24 cellular contexts compared by ENCODE assay signal in the genomic region with DNA sequence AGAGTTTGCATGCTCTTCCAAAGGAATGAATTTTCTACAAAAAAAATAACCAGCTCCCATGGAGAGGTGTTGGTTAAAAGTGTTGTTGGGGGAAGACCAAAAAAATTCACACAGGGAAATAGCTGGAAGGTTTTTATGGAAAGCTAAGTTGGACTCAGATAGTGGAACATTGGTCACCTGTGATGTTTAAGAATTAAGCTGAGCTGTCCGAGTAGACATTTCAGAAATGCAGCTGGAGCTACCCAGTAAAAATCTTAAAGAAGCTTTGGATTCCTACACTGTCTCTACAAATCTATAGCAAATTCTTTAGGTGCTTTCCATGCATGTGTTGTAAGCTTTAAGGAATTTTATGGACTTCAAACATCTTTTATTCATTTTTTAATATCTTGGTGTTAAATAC.
DNase-seq lines count a peak whose midpoint lies in the region; ATAC-seq and TF ChIP-seq lines count a peak whose summit lies in the region.
"Had no signal": no experiment of that assay in that cellular context is flagged by ENCODE, and none has a peak within 500 bp of the region (broad histone marks: within the 10 kb centered on the region; RNA-seq: fewer than 3 reads in every experiment).

No MANE protein-coding gene starts in this region.

- H3K4me3 ChIP-seq in SK-N-SH (ENCODE audit: low read depth in 2 of 2, low read length in 1 of 2) (no peak overlapping the region), brain microvascular endothelial cell (ENCODE audit: low read depth, low read length) (no peak overlapping the region), osteoblast (ENCODE audit: insufficient read depth, low read length) (no peak overlapping the region), ovary (no peak overlapping the region)
- H3K4me3 ChIP-seq: GM12878 had no signal

- H3K27ac ChIP-seq in SK-N-SH (ENCODE audit: low read depth in 2 of 2, low read length in 1 of 2) (peak overlapping the region in 1 of 2 experiments; percentile 62; a peak in 1 of 4 replicates), brain microvascular endothelial cell (peak overlapping the region; percentile 96), osteoblast (ENCODE audit: low read depth, low read length) (peak overlapping the region; percentile 98), ovary (no peak overlapping the region)
- H3K27ac ChIP-seq: 22Rv1, HL-60 had no signal

- TF ChIP-seq RAD21 in SK-N-SH (IDR thresholded peaks at IDR 0.05; ENCODE audit: low read length) = no peak

- WGBS in SK-N-SH (ENCODE audit: low lambda C conversion rate) = 35% methylated on average over 1 of the region's 1 CpG
- WGBS in ovary, 3 donors = 67 to 80% (median 69%) methylated on average over 1 of the region's 1 CpG

- DNase-seq in SK-N-SH (no peak), brain microvascular endothelial cell (no peak), osteoblast (ENCODE audit: insufficient read length, low spot score, missing footprints) (peak; percentile 47), ovary (no peak)
- DNase-seq: BE2C; CD4-positive, CD25-positive, alpha-beta regulatory T cell; COR-L47; DMS 273 treated with DMSO at 0.1 percent for 48 hours; DND-41; GF-D8; NCI-H1417 treated with DMSO at 0.1 percent for 48 hours; NCI-H187 treated with DMSO at 0.1 percent for 48 hours; NCI-H2227 treated with DMSO at 0.1 percent for 48 hours; NCI-H510A treated with DMSO at 0.1 percent for 48 hours; NCI-H82; RPMI8226; SHP77 treated with DMSO at 0.1 percent for 48 hours had no signal

- H3K4me2 ChIP-seq in SK-N-SH (no peak overlapping the region), osteoblast (ENCODE audit: insufficient read depth, low read length) (no peak overlapping the region)

- POLR2A ChIA-PET in SK-N-SH (lab: Yijun Ruan, JAX) = no interaction called here

- no peaks in the 10 kb centered on the region for H3F3A ChIP-seq in SK-N-SH (replicated peaks; ENCODE audit: insufficient read depth)

- H3K9me2 ChIP-seq in SK-N-SH = no peaks in the 10 kb centered on the region

- H3K27me3 ChIP-seq in SK-N-SH (ENCODE audit: insufficient read depth) (no peaks in the 10 kb centered on the region), brain microvascular endothelial cell (replicated peaks) (no peaks in the 10 kb centered on the region), osteoblast (ENCODE audit: insufficient read depth, low read length) (no peaks in the 10 kb centered on the region), ovary (no peaks in the 10 kb centered on the region)
- H3K27me3 ChIP-seq: BE2C had no signal

- TF ChIP-seq CTCF in SK-N-SH (IDR thresholded peaks at IDR 0.05) = no peak
- TF ChIP-seq CTCF in brain microvascular endothelial cell (IDR thresholded peaks at IDR 0.05; ENCODE audit: low read depth, low read length, missing control alignments) = no peak
- TF ChIP-seq CTCF in osteoblast (IDR thresholded peaks at IDR 0.05; ENCODE audit: extremely low read depth, low read depth, low read length) = no peak
- no peak for TF ChIP-seq CTCF in ovary (IDR thresholded peaks at IDR 0.05)

- no peak for TF ChIP-seq POLR2A in ovary (IDR thresholded peaks at IDR 0.05)

- H3K9me3 ChIP-seq in SK-N-SH (no peaks in the 10 kb centered on the region), osteoblast (ENCODE audit: low read depth, low read length) (no peaks in the 10 kb centered on the region), ovary (no peaks in the 10 kb centered on the region)
- H3K9me3 ChIP-seq: BE2C had no signal

- peaks cover 0 to 11% of the 10 kb centered on the region in 2 experiments; a peak in 1 of 4 replicates for H3K4me1 ChIP-seq in SK-N-SH (ENCODE audit: control insufficient read depth in 1 of 2, insufficient read depth in 2 of 2, low read depth in 1 of 2, low read length in 1 of 2)
- H3K4me1 ChIP-seq in osteoblast (ENCODE audit: insufficient read depth, low read length) = peaks cover 41% of the 10 kb centered on the region
- peaks cover 13% of the 10 kb centered on the region for H3K4me1 ChIP-seq in ovary (ENCODE audit: insufficient read depth)
- H3K4me1 ChIP-seq: BE2C had no signal

- CTCF ChIA-PET in SK-N-SH (lab: Yijun Ruan, JAX) = interaction anchor here (0.9 kb wide), 1 partner anchor 14 kb away, joined by 3 read pairs; no protein-coding TSS in a partner anchor

- ATAC-seq in SK-N-SH treated with all-trans-retinoic acid at 6 μM for 48 hours (peak; percentile 32; the same call in 2 of the 3 replicates), HG03469 (IDR thresholded peaks at IDR 0.05; ENCODE audit: unreplicated experiment) (no peak), HG02678 (IDR thresholded peaks at IDR 0.05; ENCODE audit: unreplicated experiment) (no peak), HG03159 (IDR thresholded peaks at IDR 0.05; ENCODE audit: unreplicated experiment) (no peak)
- ATAC-seq: GM12878 had no signal

- H2AFZ ChIP-seq in SK-N-SH (ENCODE audit: low read depth) (no peak overlapping the region), osteoblast (ENCODE audit: low read length) (no peak overlapping the region)

- H3K36me3 ChIP-seq in SK-N-SH (replicated peaks in 1 of 2; ENCODE audit: control insufficient read depth in 1 of 2, insufficient read depth in 2 of 2, low read length in 1 of 2) (no peaks in the 10 kb centered on the region), brain microvascular endothelial cell (replicated peaks) (no peaks in the 10 kb centered on the region), osteoblast (ENCODE audit: insufficient read depth, low read length) (no peaks in the 10 kb centered on the region), ovary (no peaks in the 10 kb centered on the region)
- H3K36me3 ChIP-seq: BE2C had no signal

- no peaks in the 10 kb centered on the region for H3K79me2 ChIP-seq in SK-N-SH (ENCODE audit: insufficient read depth)
- H3K79me2 ChIP-seq in osteoblast (ENCODE audit: insufficient read depth, low read length) = no peaks in the 10 kb centered on the region

- TF ChIP-seq EP300 in SK-N-SH (IDR thresholded peaks at IDR 0.05; ENCODE audit: borderline replicate concordance in 1 of 2, low read depth in 1 of 2, low read length in 1 of 2) (no peak), ovary (IDR thresholded peaks at IDR 0.05) (no peak)

- in situ Hi-C loops in brain microvascular endothelial cell (cut with HindIII; ENCODE audit: low pct_ligation_motif_present, low sequenced_read_pairs) = no loop called here

- H3K9ac ChIP-seq in SK-N-SH = no peak overlapping the region

- intact Hi-C loops in ovary (cut with DNase I) = no loop called here

- H4K20me1 ChIP-seq in SK-N-SH (ENCODE audit: insufficient read depth) (no peaks in the 10 kb centered on the region), osteoblast (ENCODE audit: insufficient read depth, low read length) (no peaks in the 10 kb centered on the region)

TF ChIP-seq in SK-N-SH treated with all-trans-retinoic acid at 6 μM for 48 hours, 23 proteins besides CTCF, POLR2A, EP300 and RAD21 (continues in another document):
- TF ChIP-seq ESRRG (CRISPR knock-in tag; IDR thresholded peaks at IDR 0.05) = no peak
- no peak for TF ChIP-seq ZC3H10 (CRISPR knock-in tag; IDR thresholded peaks at IDR 0.05)
- TF ChIP-seq RARB (CRISPR knock-in tag; IDR thresholded peaks at IDR 0.05) = no peak
- TF ChIP-seq SNAI2 (CRISPR knock-in tag; IDR thresholded peaks at IDR 0.05) = no peak
- TF ChIP-seq ISL1 (CRISPR knock-in tag; IDR thresholded peaks at IDR 0.05) = no peak
- TF ChIP-seq, protein P1, sequence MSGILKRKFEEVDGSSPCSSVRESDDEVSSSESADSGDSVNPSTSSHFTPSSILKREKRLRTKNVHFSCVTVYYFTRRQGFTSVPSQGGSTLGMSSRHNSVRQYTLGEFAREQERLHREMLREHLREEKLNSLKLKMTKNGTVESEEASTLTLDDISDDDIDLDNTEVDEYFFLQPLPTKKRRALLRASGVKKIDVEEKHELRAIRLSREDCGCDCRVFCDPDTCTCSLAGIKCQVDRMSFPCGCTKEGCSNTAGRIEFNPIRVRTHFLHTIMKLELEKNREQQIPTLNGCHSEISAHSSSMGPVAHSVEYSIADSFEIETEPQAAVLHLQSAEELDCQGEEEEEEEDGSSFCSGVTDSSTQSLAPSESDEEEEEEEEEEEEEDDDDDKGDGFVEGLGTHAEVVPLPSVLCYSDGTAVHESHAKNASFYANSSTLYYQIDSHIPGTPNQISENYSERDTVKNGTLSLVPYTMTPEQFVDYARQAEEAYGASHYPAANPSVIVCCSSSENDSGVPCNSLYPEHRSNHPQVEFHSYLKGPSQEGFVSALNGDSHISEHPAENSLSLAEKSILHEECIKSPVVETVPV (CRISPR knock-in tag; IDR thresholded peaks at IDR 0.05) = no peak

TF ChIP-seq in SK-N-SH, 30 proteins besides CTCF, POLR2A, EP300 and RAD21 (continues in another document):
- TF ChIP-seq PBX3 (IDR thresholded peaks at IDR 0.05) (no peak), CHD2 (IDR thresholded peaks at IDR 0.05; ENCODE audit: low read length, partially characterized antibody) (no peak), TEAD4 (IDR thresholded peaks at IDR 0.05; ENCODE audit: borderline replicate concordance, insufficient read depth) (no peak)

Comparison
In these comparisons a context has a peak if more than half of its experiments do, and no peak if none do; other contexts are left out.
1. H3K27ac ChIP-seq: peak in brain microvascular endothelial cell (single experiment) and osteoblast (single experiment); none in ovary (0 of 2).